ENCODE assay signal across 9 cellular contexts in genomic region chr20:62797671-62798532, GRCh38. TPM values are rescaled to one million over a fixed set of nuclear protein-coding genes. Genes with fewer than 3 reads are reported as not detected.
DNase-seq lines count a peak whose midpoint lies in the region; ATAC-seq, FAIRE-seq and TF ChIP-seq lines count a peak whose summit lies in the region.
"Had no signal": no experiment of that assay in that cellular context is flagged by ENCODE, and none has a peak within 500 bp of the region (broad histone marks: within the 10 kb centered on the region; RNA-seq: fewer than 3 reads in every experiment).

No MANE protein-coding gene starts in this region.

- TF ChIP-seq POLR2A in GM12878 (IDR thresholded peaks at IDR 0.05; ENCODE audit: low read depth, low read length): no peak
- no peak for TF ChIP-seq POLR2A in body of pancreas (IDR thresholded peaks at IDR 0.05)

- WGBS in GM12878 (ENCODE audit: insufficient coverage, insufficient replicate concordance, low lambda C conversion rate, missing lambda C conversion rate): 92% methylated on average over 25 of the region's 26 CpGs
- WGBS in body of pancreas, 2 donors: 81 to 83% methylated on average over 26 of the region's 26 CpGs

- H3K4me3 Mint-ChIP-seq in HFFc6 (peak overlapping the region; percentile 83), naive B cell (peak overlapping the region; percentile 73 to 93 (median 87))

- TF ChIP-seq CTCF in AG04450 (IDR thresholded peaks at IDR 0.05; ENCODE audit: low read depth, low read length): no peak
- 0 out of 2 replicates have a peak, but pooled peaks have one; percentile 10 for TF ChIP-seq CTCF in HFFc6 (IDR thresholded peaks at IDR 0.05)
- no peak for TF ChIP-seq CTCF in GM12878 (IDR thresholded peaks at IDR 0.05 in 2 of 3, conservative IDR thresholded peaks at IDR 0.05 in 1 of 3; ENCODE audit: control insufficient read depth in 2 of 3, extremely low read depth in 1 of 3, insufficient read depth in 1 of 3, low read depth in 3 of 3, low read length in 3 of 3)
- TF ChIP-seq CTCF in body of pancreas (IDR thresholded peaks at IDR 0.05): no peak

- no peak for TF ChIP-seq RAD21 in GM12878 (IDR thresholded peaks at IDR 0.05; ENCODE audit: insufficient read depth, low read depth, low read length)

- H3K9me3 ChIP-seq in AG04450 (ENCODE audit: control insufficient read depth, insufficient read depth, low read length) (no peaks in the 10 kb centered on the region; the same call in 1 of the 2 replicates), GM12878 (replicated peaks; ENCODE audit: control insufficient read depth, insufficient read depth, low read length) (no peaks in the 10 kb centered on the region), body of pancreas (no peaks in the 10 kb centered on the region)

- no peak overlapping the region for H2AFZ ChIP-seq in GM12878 (ENCODE audit: control insufficient read depth, low read depth, low read length)

- H3K27me3 Mint-ChIP-seq in HFFc6 (ENCODE audit: insufficient read depth) (peaks cover 2% of the 10 kb centered on the region; the same call in 1 of the 2 replicates), naive B cell (no peaks in the 10 kb centered on the region)

- no peaks in the 10 kb centered on the region for H4K20me1 ChIP-seq in GM12878 (ENCODE audit: control insufficient read depth, insufficient read depth)

- no peak overlapping the region; the same call in none of the 2 replicates for H3K9ac ChIP-seq in GM12878 (ENCODE audit: control insufficient read depth, insufficient read depth, low read length)

- ATAC-seq in GM12878 (no peak), naive B cell (ENCODE audit: low read depth in 2 of 2) (no peak), body of pancreas (no peak)

- no peaks in the 10 kb centered on the region for H3K27me3 ChIP-seq in AG04450 (ENCODE audit: control insufficient read depth, insufficient read depth, low read length)
- no peaks in the 10 kb centered on the region; a peak in 1 of 4 replicates for H3K27me3 ChIP-seq in GM12878 (replicated peaks in 1 of 2; ENCODE audit: control insufficient read depth in 2 of 2, insufficient read depth in 2 of 2, low read length in 1 of 2)
- no peaks in the 10 kb centered on the region for H3K27me3 ChIP-seq in body of pancreas

- H3K4me2 ChIP-seq in GM12878 (ENCODE audit: control insufficient read depth, insufficient read depth): peak overlapping the region; percentile 84; the same call in 1 of the 2 replicates

- intact Hi-C loops in GM12878 (cut with micrococcal nuclease; ENCODE audit: unreplicated experiment) (no loop called here), body of pancreas (cut with DNase I) (no loop called here)

- H3K79me2 ChIP-seq in GM12878 (ENCODE audit: control insufficient read depth, insufficient read depth, low read length): peaks cover 7% of the 10 kb centered on the region

- SMC1A ChIA-PET in GM12878 (lab: Charles Lee; ENCODE audit: uncharacterized antibody, unreplicated experiment): interaction anchor here (0.8 kb wide), 1 partner anchor 10 kb away, joined by 3 read pairs; no protein-coding TSS in a partner anchor

- RAD21 ChIA-PET in GM12878 (lab: Charles Lee; ENCODE audit: unreplicated experiment): no interaction called here

- DNase-seq in AG04450 (ENCODE audit: low read depth, low spot score) (no peak), HFFc6 (no peak), GM12878 (ENCODE audit: low read depth, low spot score) (no peak), naive B cell (no peak), cerebellar cortex (ENCODE audit: low spot score) (no peak), body of pancreas (no peak), DMS 273 treated with DMSO at 0.1 percent for 48 hours (lab: John Stamatoyannopoulos, UW) (no peak), NCI-H446 treated with DMSO at 0.1 percent for 48 hours (lab: John Stamatoyannopoulos, UW) (no peak)
- DNase-seq: NCI-H69 had no signal

- POLR2A ChIA-PET in AG04450 (lab: Yijun Ruan, JAX) (no interaction called here), GM12878 (lab: Charles Lee) (no interaction called here)

- no peak for TF ChIP-seq EP300 in GM12878 (IDR thresholded peaks at IDR 0.05; ENCODE audit: borderline replicate concordance in 1 of 2, control insufficient read depth in 1 of 2, low read depth in 2 of 2, low read length in 2 of 2)

- no peak for FAIRE-seq in GM12878 (lab: Jason Lieb, UNC)

- H3K27ac Mint-ChIP-seq in HFFc6: peak overlapping the region; percentile 16; the same call in 1 of the 2 replicates
- peak overlapping the region in 5 of 6 donors; percentile 37 to 90 (median 72) for H3K27ac Mint-ChIP-seq in naive B cell

- H3K27ac ChIP-seq in AG04450 (ENCODE audit: low read depth, low read length) (no peak overlapping the region), GM12878 (ENCODE audit: control insufficient read depth, insufficient read depth) (no peak overlapping the region), body of pancreas (peak overlapping the region in 2 of 4 donors; percentile 35 to 79)

- in situ Hi-C loops in GM12878 (cut with MboI): loop anchor here (10.0 kb wide), 1 partner anchor 143 kb away; no protein-coding TSS in a partner anchor

- H3K4me1 ChIP-seq in GM12878 (ENCODE audit: control insufficient read depth, insufficient read depth, low read length): peaks cover 17% of the 10 kb centered on the region
- H3K4me1 ChIP-seq in body of pancreas: peaks cover 29% of the 10 kb centered on the region

- CTCF ChIA-PET in AG04450 (lab: Charles Lee): interaction anchor here (1.4 to 2.1 kb wide), 2 partner anchors 10 kb away, joined by 9 read pairs; no protein-coding TSS in a partner anchor
- CTCF ChIA-PET in GM12878 (lab: Yijun Ruan, JAX): interaction anchor here (5.0 kb wide), 1 partner anchor 9 kb away, joined by 43 read pairs; no protein-coding TSS in a partner anchor

- peak overlapping the region; percentile 74 for H3K4me3 ChIP-seq in AG04450 (ENCODE audit: low read depth, low read length)
- H3K4me3 ChIP-seq in GM12878: peak overlapping the region; percentile 70; the same call in 1 of the 2 replicates
- H3K4me3 ChIP-seq in body of pancreas: no peak overlapping the region

- H3K36me3 Mint-ChIP-seq in HFFc6 (ENCODE audit: low read depth) (peaks cover 14% of the 10 kb centered on the region), naive B cell (peaks cover 6 to 8% of the 10 kb centered on the region in 2 donors)

- H3K9me3 Mint-ChIP-seq in HFFc6: no peaks in the 10 kb centered on the region
- no peaks in the 10 kb centered on the region for H3K9me3 Mint-ChIP-seq in naive B cell

- H3K4me1 Mint-ChIP-seq in HFFc6 (ENCODE audit: low read depth): peaks cover 19% of the 10 kb centered on the region
- peaks cover 25 to 34% (median 28%) of the 10 kb centered on the region in 3 donors for H3K4me1 Mint-ChIP-seq in naive B cell

- BruUV-seq in GM12878 (replicated peaks; lab: Mats Ljungman, UMichigan): no TSS peak

- H3K36me3 ChIP-seq in GM12878 (ENCODE audit: control insufficient read depth in 2 of 2, insufficient read depth in 2 of 2, low read length in 1 of 2) (peaks cover 5 to 11% of the 10 kb centered on the region in 2 experiments), body of pancreas (replicated peaks in 1 of 2; ENCODE audit: insufficient read depth in 1 of 2, low read depth in 2 of 2) (peaks cover 0 to 13% of the 10 kb centered on the region in 2 donors)

RNA-seq across cellular contexts. Expression of gene MRGBP, which starts 1.6 kb away (rescaled TPM):
- 13.4 and 14.4 TPM in 2 replicates for polyA plus RNA-seq in AG04450 (2011; rRNA removed)
- polyA minus RNA-seq in AG04450 (2011; rRNA and poly(A)+ RNA removed): 12.5 and 14.0 TPM in 2 replicates
- total RNA-seq in HFFc6 (2021; fragmentation: NEBNext Ultra II Directional; extraction: Animal tissue kit (Norgen Biotek cat#: 25700)): 10 to 100 TPM; 14.9 to 17.8 (median 16.6) TPM
- 6.9 and 10.2 TPM in 2 replicates for total RNA-seq in GM12878 (2013; cell fraction: nucleolus; rRNA removed)
- 16.0 and 16.3 TPM in 2 replicates for total RNA-seq in GM12878 (2014; rRNA removed)
- 10.4 and 12.2 TPM in 2 replicates for total RNA-seq in GM12878 (2014; rRNA removed; fragmentation: Illumina TruSeq; extraction: Trizol)
- 15.1 and 15.2 TPM in 2 replicates for total RNA-seq in GM12878 (2021)
- polyA plus RNA-seq in GM12878 (2011; ENCODE audit: low read depth): 4.6 TPM
- 10.7 and 12.1 TPM in 2 replicates for polyA plus RNA-seq in GM12878 (2011; rRNA removed)
- 12.0 and 14.4 TPM in 2 replicates for polyA plus RNA-seq in GM12878 (2011; cell fraction: cytosol; rRNA removed)
- polyA plus RNA-seq in GM12878 (2011; cell fraction: nucleus; rRNA removed): 14.7 and 15.7 TPM in 2 replicates
- 12.0 and 12.8 TPM in 2 replicates for polyA plus RNA-seq in GM12878 (2012)
- 4.8 and 8.3 TPM in 2 replicates for polyA plus RNA-seq in GM12878 (2014; fragmentation: Illumina TruSeq; extraction: Trizol)
- polyA plus RNA-seq in GM12878 (2014; fragmentation: Nextera tagmentation; extraction: Ambion mirVana): 1 to 10 TPM; 1.8 to 3.7 TPM
- 14.8 and 14.9 TPM in 2 replicates for polyA plus RNA-seq in GM12878 (2014; rRNA removed)
- polyA plus RNA-seq in GM12878 (2016; fragmentation: Nextera tagmentation; extraction: Ambion mirVana): 10 to 100 TPM; 17.0 to 17.6 TPM
- polyA minus RNA-seq in GM12878 (2011; rRNA and poly(A)+ RNA removed): 7.1 and 10.9 TPM in 2 replicates
- 4.4 TPM in 2 replicates for polyA minus RNA-seq in GM12878 (2011; cell fraction: cytosol; rRNA and poly(A)+ RNA removed)
- 6.0 and 6.6 TPM in 2 replicates for polyA minus RNA-seq in GM12878 (2011; cell fraction: nucleus; rRNA and poly(A)+ RNA removed)
- polyA plus RNA-seq in naive B cell (ENCODE audit: low read depth in 6 of 6): 10 to 100 TPM; 10.8 to 13.2 (median 11.3) TPM
- total RNA-seq in body of pancreas: 10 to 100 TPM in 1 of 2 donors, 1 to 10 TPM in 1; 7.0 to 10.2 TPM

RNA-seq across cellular contexts. Expression of gene OGFR, which starts 6.7 kb away (rescaled TPM):
- polyA plus RNA-seq in AG04450 (2011; rRNA removed) (19.7 and 21.7 TPM in 2 replicates), GM12878 (2011; rRNA removed) (29.0 and 38.7 TPM in 2 replicates), GM12878 (2014; fragmentation: Illumina TruSeq; extraction: Trizol) (11.0 and 19.0 TPM in 2 replicates), GM12878 (2014; fragmentation: Nextera tagmentation; extraction: Ambion mirVana) (1 to 10 TPM in 1 of 2 experiments, under 1 TPM in 1; 0.72 to 1.4 TPM), GM12878 (2014; rRNA removed) (48.1 and 59.3 TPM in 2 replicates), GM12878 (2016; fragmentation: Nextera tagmentation; extraction: Ambion mirVana) (10 to 100 TPM; 16.1 to 35.7 TPM), naive B cell (ENCODE audit: low read depth in 6 of 6) (10 to 100 TPM; 20.6 to 74.6 (median 46.0) TPM)
- 22.0 and 32.6 TPM in 2 replicates for polyA minus RNA-seq in AG04450 (2011; rRNA and poly(A)+ RNA removed)
- 10 to 100 TPM; 37.8 to 42.2 (median 39.0) TPM for total RNA-seq in HFFc6 (2021; fragmentation: NEBNext Ultra II Directional; extraction: Animal tissue kit (Norgen Biotek cat#: 25700))
- total RNA-seq in GM12878 (2013; cell fraction: nucleolus; rRNA removed): 31.0 and 35.8 TPM in 2 replicates
- total RNA-seq in GM12878 (2014; rRNA removed) (50.5 and 62.1 TPM in 2 replicates), GM12878 (2014; rRNA removed; fragmentation: Illumina TruSeq; extraction: Trizol) (13.9 and 18.1 TPM in 2 replicates), GM12878 (2021) (52.6 and 59.8 TPM in 2 replicates), body of pancreas (10 to 100 TPM; 46.4 to 47.8 TPM)
- polyA plus RNA-seq in GM12878 (2011; ENCODE audit: low read depth): 16.4 TPM
- 39.9 and 64.5 TPM in 2 replicates for polyA plus RNA-seq in GM12878 (2011; cell fraction: cytosol; rRNA removed)
- 69.3 and 120 TPM in 2 replicates for polyA plus RNA-seq in GM12878 (2011; cell fraction: nucleus; rRNA removed)
- polyA plus RNA-seq in GM12878 (2012): 26.9 and 34.5 TPM in 2 replicates
- polyA minus RNA-seq in GM12878 (2011; rRNA and poly(A)+ RNA removed): 29.5 and 29.8 TPM in 2 replicates
- 17.4 and 20.6 TPM in 2 replicates for polyA minus RNA-seq in GM12878 (2011; cell fraction: cytosol; rRNA and poly(A)+ RNA removed)
- 11.0 and 16.4 TPM in 2 replicates for polyA minus RNA-seq in GM12878 (2011; cell fraction: nucleus; rRNA and poly(A)+ RNA removed)

RNA-seq across cellular contexts. Expression of gene COL9A3, which starts 18.9 kb away (rescaled TPM):
- polyA plus RNA-seq in AG04450 (2011; rRNA removed) (0.69 and 0.98 TPM in 2 replicates), GM12878 (2011; rRNA removed) (1.7 and 2.1 TPM in 2 replicates), GM12878 (2014; fragmentation: Illumina TruSeq; extraction: Trizol) (0.21 TPM in 1 of 2 replicates, not detected in the other), GM12878 (2014; fragmentation: Nextera tagmentation; extraction: Ambion mirVana) (under 1 TPM in 1 of 2 experiments, not detected in 1; 0.09 TPM), GM12878 (2014; rRNA removed) (1.2 and 1.4 TPM in 2 replicates), GM12878 (2016; fragmentation: Nextera tagmentation; extraction: Ambion mirVana) (under 1 TPM; 0.13 to 0.29 TPM), naive B cell (ENCODE audit: low read depth in 6 of 6) (10 to 100 TPM in 2 of 6 donors, 1 to 10 TPM in 4; 1.2 to 19.6 (median 2.6) TPM)
- 0.23 and 0.39 TPM in 2 replicates for polyA minus RNA-seq in AG04450 (2011; rRNA and poly(A)+ RNA removed)
- total RNA-seq in HFFc6 (2021; fragmentation: NEBNext Ultra II Directional; extraction: Animal tissue kit (Norgen Biotek cat#: 25700)): under 1 TPM in 3 of 6 experiments, not detected in 3; 0.07 to 0.34 (median 0.09) TPM
- total RNA-seq in GM12878 (2013; cell fraction: nucleolus; rRNA removed): 4.6 and 4.9 TPM in 2 replicates
- total RNA-seq in GM12878 (2014; rRNA removed) (1.1 and 2.0 TPM in 2 replicates), GM12878 (2014; rRNA removed; fragmentation: Illumina TruSeq; extraction: Trizol) (0.51 and 0.63 TPM in 2 replicates), GM12878 (2021) (0.96 and 1.0 TPM in 2 replicates), body of pancreas (10 to 100 TPM; 25.2 to 69.5 TPM)
- polyA plus RNA-seq in GM12878 (2011; ENCODE audit: low read depth): not detected
- 1.7 and 2.2 TPM in 2 replicates for polyA plus RNA-seq in GM12878 (2011; cell fraction: cytosol; rRNA removed)
- polyA plus RNA-seq in GM12878 (2011; cell fraction: nucleus; rRNA removed): 7.7 and 11.8 TPM in 2 replicates
- 1.5 and 2.4 TPM in 2 replicates for polyA plus RNA-seq in GM12878 (2012)
- polyA minus RNA-seq in GM12878 (2011; rRNA and poly(A)+ RNA removed): 0.82 TPM in 1 of 2 replicates, not detected in the other
- polyA minus RNA-seq in GM12878 (2011; cell fraction: cytosol; rRNA and poly(A)+ RNA removed): 0.53 and 0.62 TPM in 2 replicates
- 1.3 TPM in 1 of 2 replicates, not detected in the other for polyA minus RNA-seq in GM12878 (2011; cell fraction: nucleus; rRNA and poly(A)+ RNA removed)

Comparison
In these comparisons a context has a peak if more than half of its experiments do, and no peak if none do; other contexts are left out.
1. H3K4me3 ChIP-seq: peak in AG04450 (single experiment) and GM12878 (single experiment); none in body of pancreas (0 of 2).
2. RNA of gene COL9A3, which starts 18.9 kb away (total RNA-seq): 25.2 to 69.5 TPM in body of pancreas; 0.51 to 4.9 TPM in GM12878 and 0.07 to 0.34 TPM in HFFc6; every median in the first group is over 4 times any median in the second.